Comparison of ENCODE assay signal across 8 cellular contexts in the genomic region with DNA sequence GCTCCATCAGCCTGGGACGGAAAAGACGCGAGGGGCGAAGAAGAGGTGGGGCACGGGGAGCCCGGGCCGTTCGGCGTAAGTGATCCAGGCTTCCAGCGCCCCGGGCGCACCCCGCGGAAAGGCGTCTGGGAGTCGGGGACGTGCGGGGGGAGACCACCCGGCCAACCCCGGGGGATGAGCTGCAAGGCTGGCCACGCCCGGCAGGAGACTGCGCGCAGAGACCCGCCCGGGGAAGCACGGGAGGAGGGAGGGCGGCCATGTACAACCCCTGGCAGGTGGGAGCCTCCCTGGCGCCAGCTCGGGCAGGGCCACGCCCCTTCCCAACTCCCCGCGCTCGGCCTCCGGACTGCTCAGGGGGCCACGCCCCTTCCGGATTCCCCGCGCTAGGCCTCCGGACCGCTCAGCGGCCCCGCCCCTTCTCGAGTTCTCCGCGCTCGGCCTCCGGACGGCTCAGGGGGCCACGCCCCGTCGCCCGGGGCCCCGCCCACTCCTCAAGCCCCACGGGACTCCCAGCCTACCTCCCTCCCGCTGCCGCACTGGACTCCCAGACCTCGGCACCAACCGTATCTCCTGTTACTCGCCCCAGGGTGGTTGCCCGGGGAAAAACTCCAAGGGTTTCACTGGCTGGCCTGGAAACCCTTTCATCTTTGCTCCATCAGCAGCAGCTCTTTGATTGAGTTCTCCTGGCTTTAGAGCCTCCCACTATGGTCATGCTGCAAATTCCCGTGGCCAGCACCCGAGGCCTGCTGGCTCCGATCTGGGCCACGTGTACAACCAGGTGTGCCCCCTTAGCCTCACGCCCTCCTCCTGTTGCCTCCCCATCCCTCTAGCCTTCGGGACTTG.
A peak's percentile ranks its signal among the peaks of the same experiment; 100 is the strongest.
DNase-seq lines count a peak whose midpoint lies in the region; TF ChIP-seq lines count a peak whose summit lies in the region.

No MANE protein-coding gene starts in this region.

- H3K36me3 ChIP-seq in H7 (replicated peaks; ENCODE audit: control insufficient read depth, insufficient read depth, low read length) (no peaks in the 10 kb centered on the region), SK-N-MC (ENCODE audit: insufficient read depth, low read length) (no peaks in the 10 kb centered on the region), suprapubic skin (no peaks in the 10 kb centered on the region)

- H3K4me3 ChIP-seq in H7 (ENCODE audit: insufficient read depth, low read depth, low read length) (peak overlapping the region; percentile 74), SK-N-MC (peak overlapping the region; percentile 73), suprapubic skin (peak overlapping the region; percentile 64)

- H3K9me3 Mint-ChIP-seq in activated naive CD8-positive, alpha-beta T cell (ENCODE audit: low read depth), result no peaks in the 10 kb centered on the region
- H3K9me3 Mint-ChIP-seq in glutamatergic neuron (ENCODE audit: unreplicated experiment), result peaks cover 14% of the 10 kb centered on the region

- TF ChIP-seq CTCF in glutamatergic neuron (IDR thresholded peaks at IDR 0.05; ENCODE audit: partially characterized antibody, unreplicated experiment), result peak; percentile 10
- no peak for TF ChIP-seq CTCF in suprapubic skin (IDR thresholded peaks at IDR 0.05)

- WGBS in suprapubic skin, result 3% methylated on average over 42 of the region's 67 CpGs

- peak overlapping the region; percentile 50; the same call in 1 of the 2 replicates for H3K27ac ChIP-seq in SK-N-MC
- peak overlapping the region; percentile 95 for H3K27ac ChIP-seq in suprapubic skin

- H3K9me3 ChIP-seq in SK-N-MC (ENCODE audit: low read depth, low read length) (no peaks in the 10 kb centered on the region), suprapubic skin (no peaks in the 10 kb centered on the region)

- peaks cover 35% of the 10 kb centered on the region for H3K4me1 Mint-ChIP-seq in activated naive CD8-positive, alpha-beta T cell (ENCODE audit: low read depth)
- H3K4me1 Mint-ChIP-seq in glutamatergic neuron (ENCODE audit: low read depth, unreplicated experiment), result peaks cover 26% of the 10 kb centered on the region

- no peak overlapping the region for H3K27ac Mint-ChIP-seq in activated naive CD8-positive, alpha-beta T cell
- peak overlapping the region; percentile 93 for H3K27ac Mint-ChIP-seq in glutamatergic neuron (ENCODE audit: unreplicated experiment)

- H3K4me1 ChIP-seq in suprapubic skin, result peaks cover 22% of the 10 kb centered on the region

- peak in 1 of 2 donors; percentile 50 for TF ChIP-seq POLR2A in suprapubic skin (IDR thresholded peaks at IDR 0.05)

- peak overlapping the region; percentile 26 for H3K9ac ChIP-seq in SK-N-MC (ENCODE audit: insufficient read length)

- no peak for TF ChIP-seq EP300 in suprapubic skin (IDR thresholded peaks at IDR 0.05)

- DNase-seq in EH (ENCODE audit: low read depth) (peak; percentile 95), H7 (peak; percentile 99), M059J (ENCODE audit: low read depth) (peak; percentile 88), SK-N-MC (ENCODE audit: low read depth, low spot score) (no peak), glutamatergic neuron (peak; percentile 96), occipital lobe (lab: John Stamatoyannopoulos, UW) (peak; percentile 80), suprapubic skin (ENCODE audit: low spot score in 2 of 2) (peak; percentile 96 to 97)

- H3K36me3 Mint-ChIP-seq in activated naive CD8-positive, alpha-beta T cell, result no peaks in the 10 kb centered on the region
- no peaks in the 10 kb centered on the region for H3K36me3 Mint-ChIP-seq in glutamatergic neuron (ENCODE audit: unreplicated experiment)

- no peaks in the 10 kb centered on the region; the same call in 1 of the 2 replicates for H3K27me3 ChIP-seq in H7 (ENCODE audit: control insufficient read depth, insufficient read depth, low read length)
- no peaks in the 10 kb centered on the region for H3K27me3 ChIP-seq in suprapubic skin

- H3K27me3 Mint-ChIP-seq in activated naive CD8-positive, alpha-beta T cell, result peaks cover 2% of the 10 kb centered on the region
- peaks cover 14% of the 10 kb centered on the region for H3K27me3 Mint-ChIP-seq in glutamatergic neuron (ENCODE audit: unreplicated experiment)

- H3K4me3 Mint-ChIP-seq in activated naive CD8-positive, alpha-beta T cell, result peak overlapping the region; percentile 89
- H3K4me3 Mint-ChIP-seq in glutamatergic neuron (ENCODE audit: unreplicated experiment), result peak overlapping the region; percentile 86
